In genomic region chr3:101811875-101812274, GRCh38 we compare ENCODE assay signal across 26 cellular contexts. TPM values are rescaled to one million over a fixed set of nuclear protein-coding genes. Genes with fewer than 3 reads are reported as not detected.
DNase-seq lines count a peak whose midpoint lies in the region; ATAC-seq and FAIRE-seq lines count a peak whose summit lies in the region.
"Had no signal": no experiment of that assay in that cellular context is flagged by ENCODE, and none has a peak within 500 bp of the region (broad histone marks: within the 10 kb centered on the region; RNA-seq: fewer than 3 reads in every experiment).

No MANE protein-coding gene starts in this region.

- peaks cover 0 to under 1% of the 10 kb centered on the region in 2 donors for H3K36me3 Mint-ChIP-seq in activated T-cell treated with anti-CD3 and anti-CD28 coated beads, Interleukin-2, amount 50 U/mL, for 72 hours (ENCODE audit: insufficient read depth in 2 of 2)
- peaks cover 3% of the 10 kb centered on the region for H3K36me3 Mint-ChIP-seq in activated T-cell treated with anti-CD3 and anti-CD28 coated beads, Interleukin-2, amount 50 U/mL, for 4 hours (ENCODE audit: insufficient read depth)
- peaks cover 26% of the 10 kb centered on the region for H3K36me3 Mint-ChIP-seq in activated T-helper 17 cell treated with anti-CD3 and anti-CD28 coated beads, Interleukin-2, amount 50 U/mL, for 72 hours (ENCODE audit: low read depth)

- no peaks in the 10 kb centered on the region for H3K27me3 Mint-ChIP-seq in activated T-cell treated with anti-CD3 and anti-CD28 coated beads, Interleukin-2, amount 50 U/mL, for 72 hours (ENCODE audit: low read depth)
- no peaks in the 10 kb centered on the region for H3K27me3 Mint-ChIP-seq in activated T-cell treated with anti-CD3 and anti-CD28 coated beads, Interleukin-2, amount 50 U/mL, for 4 hours (ENCODE audit: low read depth)
- H3K27me3 Mint-ChIP-seq in activated T-helper 17 cell treated with anti-CD3 and anti-CD28 coated beads, Interleukin-2, amount 50 U/mL, for 72 hours, result no peaks in the 10 kb centered on the region
- H3K27me3 Mint-ChIP-seq: CD8-positive, alpha-beta memory T cell; IgD-negative memory B cell had no signal

- peak; percentile 29 for FAIRE-seq in GM18507 (lab: Jason Lieb, UNC)

- peak; percentile 67 to 74 for ATAC-seq in activated T-cell treated with anti-CD3 and anti-CD28 coated beads, Interleukin-2, amount 50 U/mL, for 72 hours (replicated peaks in 1 of 2)
- no peak for ATAC-seq in activated T-cell treated with anti-CD3 and anti-CD28 coated beads, Interleukin-2, amount 50 U/mL, for 4 hours
- ATAC-seq in GM19351 (IDR thresholded peaks at IDR 0.05; ENCODE audit: unreplicated experiment), result peak; percentile 30
- ATAC-seq in activated T-helper 17 cell treated with anti-CD3 and anti-CD28 coated beads, Interleukin-2, amount 50 U/mL, for 72 hours (replicated peaks), result peak; percentile 81

- peak; percentile 22 to 24 for DNase-seq in activated T-cell treated with anti-CD3 and anti-CD28 coated beads, Interleukin-2, amount 50 U/mL, for 72 hours
- DNase-seq in activated T-cell treated with anti-CD3 and anti-CD28 coated beads, Interleukin-2, amount 50 U/mL, for 4 hours, result no peak
- no peak for DNase-seq in GM18507 (ENCODE audit: extremely low spot score, insufficient read length, low read depth)
- no peak for DNase-seq in SHP77 (lab: John Stamatoyannopoulos, UW)
- no peak for DNase-seq in medulla oblongata (ENCODE audit: extremely low spot score)
- no peak for DNase-seq in SKM-1 (lab: John Stamatoyannopoulos, UW; ENCODE audit: unreplicated experiment)
- DNase-seq: BE2C; CD8-positive, alpha-beta memory T cell; DMS 273 treated with DMSO at 0.1 percent for 48 hours; DMS79; EL; GDM1; GOT3; HFFc6; NCI-H1048; NCI-H1417; NCI-H1694; NCI-H2081; NCI-H2227 treated with DMSO at 0.1 percent for 48 hours; NCI-H526 treated with DMSO at 0.1 percent for 48 hours; Right ventricle myocardium superior; RPMI8226 had no signal

- peak overlapping the region in 1 of 2 donors; percentile 25 for H3K4me3 Mint-ChIP-seq in activated T-cell treated with anti-CD3 and anti-CD28 coated beads, Interleukin-2, amount 50 U/mL, for 72 hours
- no peak overlapping the region for H3K4me3 Mint-ChIP-seq in activated T-cell treated with anti-CD3 and anti-CD28 coated beads, Interleukin-2, amount 50 U/mL, for 4 hours
- peak overlapping the region; percentile 29 for H3K4me3 Mint-ChIP-seq in activated T-helper 17 cell treated with anti-CD3 and anti-CD28 coated beads, Interleukin-2, amount 50 U/mL, for 72 hours
- H3K4me3 Mint-ChIP-seq: CD14-positive monocyte; CD8-positive, alpha-beta memory T cell; HFFc6; IgD-negative memory B cell had no signal

- H3K4me1 Mint-ChIP-seq in activated T-cell treated with anti-CD3 and anti-CD28 coated beads, Interleukin-2, amount 50 U/mL, for 72 hours (ENCODE audit: low read depth), result peaks cover 76% of the 10 kb centered on the region
- H3K4me1 Mint-ChIP-seq in activated T-cell treated with anti-CD3 and anti-CD28 coated beads, Interleukin-2, amount 50 U/mL, for 4 hours (ENCODE audit: low read depth), result peaks cover 52% of the 10 kb centered on the region
- peaks cover 38% of the 10 kb centered on the region for H3K4me1 Mint-ChIP-seq in activated T-helper 17 cell treated with anti-CD3 and anti-CD28 coated beads, Interleukin-2, amount 50 U/mL, for 72 hours

- H3K9me3 Mint-ChIP-seq in activated T-cell treated with anti-CD3 and anti-CD28 coated beads, Interleukin-2, amount 50 U/mL, for 72 hours, result no peaks in the 10 kb centered on the region
- H3K9me3 Mint-ChIP-seq in activated T-cell treated with anti-CD3 and anti-CD28 coated beads, Interleukin-2, amount 50 U/mL, for 4 hours, result no peaks in the 10 kb centered on the region
- H3K9me3 Mint-ChIP-seq in activated T-helper 17 cell treated with anti-CD3 and anti-CD28 coated beads, Interleukin-2, amount 50 U/mL, for 72 hours, result no peaks in the 10 kb centered on the region
- H3K9me3 Mint-ChIP-seq: CD14-positive monocyte; CD8-positive, alpha-beta memory T cell; HFFc6; IgD-negative memory B cell had no signal

- H3K27ac Mint-ChIP-seq in activated T-cell treated with anti-CD3 and anti-CD28 coated beads, Interleukin-2, amount 50 U/mL, for 72 hours, result no peak overlapping the region
- peak overlapping the region; percentile 82 for H3K27ac Mint-ChIP-seq in activated T-helper 17 cell treated with anti-CD3 and anti-CD28 coated beads, Interleukin-2, amount 50 U/mL, for 72 hours
- H3K27ac Mint-ChIP-seq: CD8-positive, alpha-beta memory T cell; HFFc6; IgD-negative memory B cell had no signal

RNA-seq across cellular contexts. Expression of gene NXPE3, which starts 32.9 kb away (rescaled TPM):
- 10 to 100 TPM; 22.7 to 25.0 TPM for total RNA-seq in activated T-cell treated with anti-CD3 and anti-CD28 coated beads, Interleukin-2, amount 50 U/mL, for 72 hours
- total RNA-seq in activated T-cell treated with anti-CD3 and anti-CD28 coated beads, Interleukin-2, amount 50 U/mL, for 4 hours, result 10 to 100 TPM; 13.8 to 14.1 (median 13.8) TPM
- total RNA-seq in activated T-helper 17 cell treated with anti-CD3 and anti-CD28 coated beads, Interleukin-2, amount 50 U/mL, for 72 hours, result 10 to 100 TPM; 13.9 to 21.3 TPM

RNA-seq across cellular contexts. Expression of gene NFKBIZ, which starts 37.4 kb away (rescaled TPM):
- 100 to 1,000 TPM; 116 to 208 TPM for total RNA-seq in activated T-cell treated with anti-CD3 and anti-CD28 coated beads, Interleukin-2, amount 50 U/mL, for 72 hours
- 10 to 100 TPM; 54.9 to 93.3 (median 88.8) TPM for total RNA-seq in activated T-cell treated with anti-CD3 and anti-CD28 coated beads, Interleukin-2, amount 50 U/mL, for 4 hours
- total RNA-seq in activated T-helper 17 cell treated with anti-CD3 and anti-CD28 coated beads, Interleukin-2, amount 50 U/mL, for 72 hours, result 100 to 1,000 TPM in 1 of 2 donors, 10 to 100 TPM in 1; 88.4 to 123 TPM

Comparison
In these comparisons a context has a peak if more than half of its experiments do, and no peak if none do; other contexts are left out.
1. ATAC-seq: peak in activated T-cell treated with anti-CD3 and anti-CD28 coated beads, Interleukin-2, amount 50 U/mL, for 72 hours (2 of 2), GM19351 (single experiment) and activated T-helper 17 cell treated with anti-CD3 and anti-CD28 coated beads, Interleukin-2, amount 50 U/mL, for 72 hours (single experiment); none in activated T-cell treated with anti-CD3 and anti-CD28 coated beads, Interleukin-2, amount 50 U/mL, for 4 hours (0 of 2).
2. DNase-seq: peak in activated T-cell treated with anti-CD3 and anti-CD28 coated beads, Interleukin-2, amount 50 U/mL, for 72 hours (2 of 2); none in activated T-cell treated with anti-CD3 and anti-CD28 coated beads, Interleukin-2, amount 50 U/mL, for 4 hours (single experiment), GM18507 (single experiment), SHP77 (0 of 2), medulla oblongata (single experiment) and SKM-1 (single experiment).